Comparison of ENCODE assay signal across 19 cellular contexts in the genomic region with DNA sequence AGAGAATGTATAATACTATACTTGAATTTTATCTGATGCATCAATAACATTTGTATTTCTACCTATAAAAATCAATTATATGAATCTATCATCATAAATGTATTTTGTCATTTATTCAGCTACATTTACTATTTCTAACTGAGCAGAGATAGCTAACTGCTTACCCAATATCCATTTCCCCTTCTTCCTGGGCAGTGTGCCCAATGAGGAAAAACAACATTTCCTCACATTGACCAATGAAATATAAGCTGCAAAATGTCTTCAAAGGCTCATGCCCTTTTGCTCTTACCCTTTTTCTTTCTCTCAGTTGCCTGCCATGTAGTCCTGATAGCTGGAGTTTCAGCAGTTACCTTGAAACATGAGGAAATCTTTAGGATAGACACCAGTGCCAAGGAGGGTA.
"Had no signal": no experiment of that assay in that cellular context is flagged by ENCODE, and none has a peak within 500 bp of the region (broad histone marks: within the 10 kb centered on the region; RNA-seq: fewer than 3 reads in every experiment).

No MANE protein-coding gene starts in this region.

- H3K27me3 ChIP-seq: gastroesophageal sphincter, neutrophil, suprapubic skin had no signal

- ATAC-seq: effector memory CD8-positive, alpha-beta T cell; gastroesophageal sphincter; left lobe of liver; natural killer cell; stimulated activated naive CD8-positive, alpha-beta T cell treated with anti-CD3 and anti-CD28 coated beads, Interleukin-15, Interleukin-2, amounts not matched to agents 100 U/mL and 50 U/mL, for 24 hours; T-cell had no signal

- H3K9me3 ChIP-seq: neutrophil, suprapubic skin had no signal

- H3K4me3 ChIP-seq: gastroesophageal sphincter, skin epidermis, suprapubic skin had no signal

- H3K27ac ChIP-seq: epithelial cell of prostate, gastroesophageal sphincter, neutrophil, suprapubic skin had no signal

- DNase-seq: activated CD4-positive, alpha-beta T cell treated with anti-CD3 and anti-CD28 coated beads for 1 hour; activated CD4-positive, alpha-beta T cell treated with anti-CD3 and anti-CD28 coated beads, Interleukin-2, amount 50 U/mL, for 4 hours; activated naive CD4-positive, alpha-beta T cell; activated naive CD8-positive, alpha-beta T cell treated with anti-CD3 and anti-CD28 coated beads, Interleukin-2, amount 10 ng/mL, durations not matched to agents 7 days and 5 days; activated T-cell treated with anti-CD3 and anti-CD28 coated beads for 4 hours; anterior cingulate cortex; dermis blood vessel endothelial cell; effector memory CD8-positive, alpha-beta T cell; natural killer cell; stimulated activated naive CD8-positive, alpha-beta T cell treated with anti-CD3 and anti-CD28 coated beads, Interleukin-15, Interleukin-2, amounts not matched to agents 100 U/mL and 50 U/mL, for 24 hours; T-cell; T1000; trophoblast cell had no signal

- H3K36me3 ChIP-seq: gastroesophageal sphincter, neutrophil, suprapubic skin had no signal

- H3K4me1 ChIP-seq: gastroesophageal sphincter, suprapubic skin had no signal
